ENCODE assay signal across 14 cellular contexts in genomic region chr5:65072836-65073620, GRCh38.
DNase-seq lines count a peak whose midpoint lies in the region; ATAC-seq and TF ChIP-seq lines count a peak whose summit lies in the region.
"Had no signal": no experiment of that assay in that cellular context is flagged by ENCODE, and none has a peak within 500 bp of the region (broad histone marks: within the 10 kb centered on the region; RNA-seq: fewer than 3 reads in every experiment).

No MANE protein-coding gene starts in this region.

- no peak overlapping the region for H3T11ph ChIP-seq in H9 (ENCODE audit: low read length)

- H3K36me3 Mint-ChIP-seq in H9 (ENCODE audit: insufficient read depth in 1 of 3, low read depth in 3 of 3), result no peaks in the 10 kb centered on the region
- no peaks in the 10 kb centered on the region for H3K36me3 Mint-ChIP-seq in osteocyte (ENCODE audit: unreplicated experiment)

- H3K27ac Mint-ChIP-seq in H9, result peak overlapping the region in 1 of 3 experiments; percentile 6; a peak in 1 of 7 replicates
- no peak overlapping the region for H3K27ac Mint-ChIP-seq in osteocyte (ENCODE audit: unreplicated experiment)

- H3K79me1 ChIP-seq in H9 (ENCODE audit: insufficient read depth, low read depth, low read length, poor library complexity, severe bottlenecking), result no peaks in the 10 kb centered on the region

- H3K23me2 ChIP-seq in H9 (ENCODE audit: insufficient read length, low read depth, low read length, poor library complexity, severe bottlenecking), result no peaks in the 10 kb centered on the region

- H3K4me3 ChIP-seq in fibroblast of villous mesenchyme (ENCODE audit: low read depth, low read length) (no peak overlapping the region), gastroesophageal sphincter (no peak overlapping the region)
- H3K4me3 ChIP-seq: breast epithelium had no signal

- no peak overlapping the region for H3K4me3 Mint-ChIP-seq in H9
- H3K4me3 Mint-ChIP-seq in osteocyte (ENCODE audit: unreplicated experiment), result no peak overlapping the region

- H3K18ac ChIP-seq in H9 (ENCODE audit: insufficient read length, low read depth, low read length), result no peak overlapping the region

- H3K4me1 ChIP-seq in H9 (ENCODE audit: insufficient read depth, low read length) (no peaks in the 10 kb centered on the region), gastroesophageal sphincter (peaks cover 0 to 17% (median 3%) of the 10 kb centered on the region in 3 donors)
- H3K4me1 ChIP-seq: breast epithelium had no signal

- peak; percentile 49 for DNase-seq in AG20443 (ENCODE audit: low spot score)
- no peak for DNase-seq in H9
- DNase-seq in NCI-H526 treated with DMSO at 0.1 percent for 48 hours (lab: John Stamatoyannopoulos, UW), result peak; percentile 42
- DNase-seq in fibroblast of villous mesenchyme (ENCODE audit: low read depth), result peak; percentile 49
- no peak for DNase-seq in nucleus accumbens (lab: John Stamatoyannopoulos, UW)
- DNase-seq in activated CD8-positive, alpha-beta memory T cell treated with anti-CD3 and anti-CD28 coated beads for 24 hours, result no peak
- no peak for DNase-seq in osteocyte (ENCODE audit: extremely low spot score, unreplicated experiment)
- DNase-seq: activated CD4-positive, alpha-beta T cell treated with anti-CD3 and anti-CD28 coated beads for 48 hours; GF-D8; midbrain; PC-3 had no signal

- no peak overlapping the region for H2AK5ac ChIP-seq in H9 (ENCODE audit: insufficient read length, low read length)

- H3K27ac ChIP-seq in H9 (ENCODE audit: insufficient read length, low read depth, low read length) (no peak overlapping the region), gastroesophageal sphincter (no peak overlapping the region)
- H3K27ac ChIP-seq: breast epithelium, HL-60 had no signal

- no peaks in the 10 kb centered on the region for H4K20me1 ChIP-seq in H9 (ENCODE audit: control insufficient read depth, insufficient read depth, insufficient read length)

- no peaks in the 10 kb centered on the region for H3K27me3 ChIP-seq in H9 (ENCODE audit: insufficient read depth, low read length)
- H3K27me3 ChIP-seq in gastroesophageal sphincter, result no peaks in the 10 kb centered on the region
- H3K27me3 ChIP-seq: breast epithelium had no signal

- H3K9ac ChIP-seq in H9 (ENCODE audit: extremely low read depth, insufficient read length, low read length), result no peak overlapping the region

- no peak overlapping the region for H4K91ac ChIP-seq in H9 (ENCODE audit: insufficient read length, low read depth, low read length)

- no peaks in the 10 kb centered on the region for H3K79me2 ChIP-seq in H9 (ENCODE audit: insufficient read depth, low read length)

- H3K23ac ChIP-seq in H9 (ENCODE audit: insufficient read length, low read depth, low read length), result no peak overlapping the region

- H3K14ac ChIP-seq in H9 (ENCODE audit: insufficient read depth, low read length), result no peak overlapping the region

- H4K5ac ChIP-seq in H9 (ENCODE audit: insufficient read length, low read depth, low read length), result no peak overlapping the region

- H2BK120ac ChIP-seq in H9 (ENCODE audit: low read depth, low read length, poor library complexity, severe bottlenecking), result no peak overlapping the region

- H3K9me3 ChIP-seq in H9 (ENCODE audit: control insufficient read depth, low read depth, low read length) (no peaks in the 10 kb centered on the region), gastroesophageal sphincter (no peaks in the 10 kb centered on the region)
- H3K9me3 ChIP-seq: breast epithelium had no signal

- H4K8ac ChIP-seq in H9 (replicated peaks; ENCODE audit: insufficient read length, low read depth, low read length), result no peak overlapping the region

- H3K9me3 Mint-ChIP-seq in H9 (no peaks in the 10 kb centered on the region), osteocyte (ENCODE audit: unreplicated experiment) (no peaks in the 10 kb centered on the region)

- H2BK12ac ChIP-seq in H9 (ENCODE audit: insufficient read length, low read depth, low read length), result no peak overlapping the region

- peak overlapping the region; percentile 32 for H2AFZ ChIP-seq in H9 (ENCODE audit: low read length)

- TF ChIP-seq CTCF in H9 (conservative IDR thresholded peaks at IDR 0.05) (no peak), fibroblast of villous mesenchyme (IDR thresholded peaks at IDR 0.05; ENCODE audit: insufficient read depth, low read depth, low read length) (no peak), gastroesophageal sphincter (IDR thresholded peaks at IDR 0.05) (no peak), osteocyte (IDR thresholded peaks at IDR 0.05) (no peak)

- no peak for TF ChIP-seq EP300 in gastroesophageal sphincter (IDR thresholded peaks at IDR 0.05)

- no peak overlapping the region for H3K56ac ChIP-seq in H9 (ENCODE audit: insufficient read length, low read depth, low read length)

- H2BK15ac ChIP-seq in H9 (ENCODE audit: low read depth, low read length), result no peak overlapping the region

- H3K4ac ChIP-seq in H9 (ENCODE audit: low read depth, low read length), result no peak overlapping the region

- H3K36me3 ChIP-seq in gastroesophageal sphincter, result no peaks in the 10 kb centered on the region
- H3K36me3 ChIP-seq: breast epithelium had no signal

- H2BK5ac ChIP-seq in H9 (ENCODE audit: insufficient read length, low read length), result no peak overlapping the region

- no peak for TF ChIP-seq POLR2A in gastroesophageal sphincter (IDR thresholded peaks at IDR 0.05)

- H3K27me3 Mint-ChIP-seq in H9 (ENCODE audit: low read depth) (no peaks in the 10 kb centered on the region; the same call in 1 of the 2 replicates), osteocyte (ENCODE audit: unreplicated experiment) (no peaks in the 10 kb centered on the region)

- no peak for ATAC-seq in gastroesophageal sphincter
- ATAC-seq: PC-3 had no signal

- peaks cover 19 to 20% of the 10 kb centered on the region in 2 experiments for H3K4me1 Mint-ChIP-seq in H9
- peaks cover 10% of the 10 kb centered on the region for H3K4me1 Mint-ChIP-seq in osteocyte (ENCODE audit: unreplicated experiment)

- H2BK20ac ChIP-seq in H9 (ENCODE audit: low read depth, low read length, poor library complexity, severe bottlenecking), result no peak overlapping the region

- H3K4me2 ChIP-seq in H9 (ENCODE audit: insufficient read depth, insufficient read length, low read length), result no peak overlapping the region

- WGBS in H9 (ENCODE audit: extremely low coverage, insufficient read length, low lambda C conversion rate), result no CpG with 5 or more reads among the region's 16 CpGs
- WGBS in gastroesophageal sphincter (ENCODE audit: low coverage in 1 of 2), 2 donors, result 70 to 74% methylated on average over 11 to 14 of the region's 16 CpGs

Comparison
In these comparisons a context has a peak if more than half of its experiments do, and no peak if none do; other contexts are left out.
1. DNase-seq: peak in AG20443 (single experiment), NCI-H526 treated with DMSO at 0.1 percent for 48 hours (single experiment) and fibroblast of villous mesenchyme (single experiment); none in H9 (single experiment), nucleus accumbens (0 of 56), activated CD8-positive, alpha-beta memory T cell treated with anti-CD3 and anti-CD28 coated beads for 24 hours (single experiment) and osteocyte (single experiment).